ENCODE assay signal across 8 cellular contexts in genomic region chr17:51164911-51165679, GRCh38. TPM values are rescaled to one million over a fixed set of nuclear protein-coding genes. Genes with fewer than 3 reads are reported as not detected.
DNase-seq lines count a peak whose midpoint lies in the region; ATAC-seq, FAIRE-seq and TF ChIP-seq lines count a peak whose summit lies in the region.

No MANE protein-coding gene starts in this region.

- peaks cover 7% of the 10 kb centered on the region for H3K4me1 Mint-ChIP-seq in endothelial cell (ENCODE audit: unreplicated experiment)

- intact Hi-C loops in pancreas (cut with DNase I), result no loop called here

- peak overlapping the region; percentile 98 for H3K4me3 Mint-ChIP-seq in endothelial cell (ENCODE audit: unreplicated experiment)

- DNase-seq in NCI-H345 (lab: John Stamatoyannopoulos, UW) (peak; percentile 13), NCI-H345 treated with DMSO at 0.1 percent for 48 hours (lab: John Stamatoyannopoulos, UW; ENCODE audit: unreplicated experiment) (no peak), Peyer's patch (no peak), endothelial cell (ENCODE audit: low spot score) (peak; percentile 12), pancreas (peak in 4 of 6 donors; percentile 41 to 73 (median 42)), NCI-H1436 treated with DMSO at 0.1 percent for 48 hours (lab: John Stamatoyannopoulos, UW) (no peak), RCC 7860 (ENCODE audit: low spot score) (no peak)

- H3K4me3 ChIP-seq in Peyer's patch (peak overlapping the region in 3 of 4 donors; percentile 82 to 90 (median 89)), pancreas (peak overlapping the region in 3 of 4 donors; percentile 87 to 99 (median 95))

- TF ChIP-seq CTCF in Peyer's patch (IDR thresholded peaks at IDR 0.05) (no peak), endothelial cell (IDR thresholded peaks at IDR 0.05; ENCODE audit: unreplicated experiment) (no peak), pancreas (IDR thresholded peaks at IDR 0.05) (no peak)

- H3K27me3 ChIP-seq in Peyer's patch (no peaks in the 10 kb centered on the region), pancreas (no peaks in the 10 kb centered on the region)

- H3K27ac Mint-ChIP-seq in endothelial cell (ENCODE audit: unreplicated experiment), result peak overlapping the region; percentile 91

- no peak for TF ChIP-seq POLR2A in Peyer's patch (IDR thresholded peaks at IDR 0.05)

- H3K27ac ChIP-seq in Peyer's patch, result peak overlapping the region; percentile 92 to 99 (median 95)
- peak overlapping the region; percentile 87 to 90 (median 90) for H3K27ac ChIP-seq in pancreas

- peaks cover 0 to 15% (median 9%) of the 10 kb centered on the region in 4 donors for H3K4me1 ChIP-seq in Peyer's patch
- H3K4me1 ChIP-seq in pancreas, result no peaks in the 10 kb centered on the region

- ATAC-seq in pancreas, result peak in 2 of 4 donors; percentile 0 to 3
- no peak for ATAC-seq in HG02981 (IDR thresholded peaks at IDR 0.05; ENCODE audit: unreplicated experiment)

- H3K9me3 ChIP-seq in Peyer's patch (no peaks in the 10 kb centered on the region), pancreas (no peaks in the 10 kb centered on the region)

- peaks cover 29% of the 10 kb centered on the region for H3K36me3 Mint-ChIP-seq in endothelial cell (ENCODE audit: low read depth, unreplicated experiment)

- 54 to 55% methylated on average over 16 of the region's 16 CpGs for WGBS in pancreas, 2 donors

- FAIRE-seq in pancreas (lab: Jason Lieb, UNC) (no peak), RCC 7860 (lab: Jason Lieb, UNC) (no peak)

- H3K36me3 ChIP-seq in Peyer's patch (peaks cover 0 to 27% (median 0%) of the 10 kb centered on the region in 3 donors), pancreas (peaks cover 0 to 19% (median 5%) of the 10 kb centered on the region in 3 donors)

- no peaks in the 10 kb centered on the region for H3K9me3 Mint-ChIP-seq in endothelial cell (ENCODE audit: unreplicated experiment)

- peaks cover 15% of the 10 kb centered on the region for H3K27me3 Mint-ChIP-seq in endothelial cell (ENCODE audit: unreplicated experiment)

RNA-seq across cellular contexts. Expression of gene NME2, which starts 1.1 kb away (rescaled TPM):
- total RNA-seq in Peyer's patch (100 to 1,000 TPM; 143 to 276 (median 160) TPM), endothelial cell (ENCODE audit: unreplicated experiment) (476 TPM), pancreas (100 to 1,000 TPM; 137 to 315 (median 286) TPM)
- polyA plus RNA-seq in pancreas, result 100 to 1,000 TPM; 263 to 371 TPM

RNA-seq across cellular contexts. Expression of gene NME1, which starts 11.7 kb away (rescaled TPM):
- 10 to 100 TPM in 2 of 4 donors, 1 to 10 TPM in 2; 6.3 to 37.1 (median 12.0) TPM for total RNA-seq in Peyer's patch
- 57.3 TPM for total RNA-seq in endothelial cell (ENCODE audit: unreplicated experiment)
- total RNA-seq in pancreas, result 10 to 100 TPM; 15.6 to 49.1 (median 34.8) TPM
- polyA plus RNA-seq in pancreas, result 10 to 100 TPM; 43.6 to 57.1 TPM

RNA-seq across cellular contexts. Expression of gene SPAG9, which starts 44.4 kb away (rescaled TPM):
- 100 to 1,000 TPM; 104 to 149 (median 132) TPM for total RNA-seq in Peyer's patch
- total RNA-seq in endothelial cell (ENCODE audit: unreplicated experiment), result 107 TPM
- total RNA-seq in pancreas, result 10 to 100 TPM; 32.3 to 56.1 (median 42.9) TPM
- polyA plus RNA-seq in pancreas, result 10 to 100 TPM; 18.7 to 33.0 TPM

Comparison
In these comparisons a context has a peak if more than half of its experiments do, and no peak if none do; other contexts are left out.
1. DNase-seq: peak in NCI-H345 (single experiment), endothelial cell (single experiment) and pancreas (4 of 6); none in NCI-H345 treated with DMSO at 0.1 percent for 48 hours (single experiment), Peyer's patch (0 of 3), NCI-H1436 treated with DMSO at 0.1 percent for 48 hours (single experiment) and RCC 7860 (single experiment).